Comparison of ENCODE assay signal across 16 cellular contexts in genomic region chr13:113446488-113446854, GRCh38. TPM values are rescaled to one million over a fixed set of nuclear protein-coding genes. Genes with fewer than 3 reads are reported as not detected.
DNase-seq lines count a peak whose midpoint lies in the region; ATAC-seq and TF ChIP-seq lines count a peak whose summit lies in the region.
"Had no signal": no experiment of that assay in that cellular context is flagged by ENCODE, and none has a peak within 500 bp of the region (broad histone marks: within the 10 kb centered on the region; RNA-seq: fewer than 3 reads in every experiment).

No MANE protein-coding gene starts in this region.

- H3K4me1 ChIP-seq in BLaER1 treated with 17β-estradiol and CSF1 and Interleukin-3, amounts not matched to agents 10 nM and 100 nM: peaks cover 43 to 81% (median 71%) of the 10 kb centered on the region in 10 experiments
- H3K4me1 ChIP-seq in OCI-LY3 (ENCODE audit: low read length) (peaks cover 36% of the 10 kb centered on the region), hepatocyte (ENCODE audit: insufficient read depth) (no peaks in the 10 kb centered on the region)

- DNase-seq in mesenteric fat pad (ENCODE audit: low spot score): peak; percentile 6
- DNase-seq in type B pancreatic cell (ENCODE audit: extremely low spot score, unreplicated experiment): no peak
- DNase-seq in hepatocyte (ENCODE audit: low spot score): no peak
- DNase-seq: DMS153, KG1, MG63, NCI-H1092, NCI-H510A treated with DMSO at 0.1 percent for 48 hours, SHP77 had no signal

- TF ChIP-seq CTCF in OCI-LY3 (IDR thresholded peaks at IDR 0.05; ENCODE audit: low read depth, low read length) (no peak), type B pancreatic cell (conservative IDR thresholded peaks at IDR 0.05) (no peak), hepatocyte (IDR thresholded peaks at IDR 0.05; ENCODE audit: poor library complexity) (no peak)

- peak; percentile 9 for ATAC-seq in GM21515 (IDR thresholded peaks at IDR 0.05; ENCODE audit: unreplicated experiment)
- ATAC-seq in HG02588 (IDR thresholded peaks at IDR 0.05; ENCODE audit: unreplicated experiment): no peak
- no peak for ATAC-seq in activated T-helper 17 cell treated with anti-CD3 and anti-CD28 coated beads, Interleukin-2, amount 50 U/mL, for 72 hours (replicated peaks)
- ATAC-seq: SK-N-SH treated with all-trans-retinoic acid at 6 μM for 48 hours had no signal

- H3K9me3 Mint-ChIP-seq in activated T-helper 17 cell treated with anti-CD3 and anti-CD28 coated beads, Interleukin-2, amount 50 U/mL, for 72 hours: peaks cover 3% of the 10 kb centered on the region
- no peaks in the 10 kb centered on the region for H3K9me3 Mint-ChIP-seq in type B pancreatic cell

- peak overlapping the region in 4 of 11 experiments; percentile 22 to 85 (median 57); a peak in 4 of 22 replicates for H3K27ac ChIP-seq in BLaER1 treated with 17β-estradiol and CSF1 and Interleukin-3, amounts not matched to agents 10 nM and 100 nM
- H3K27ac ChIP-seq in OCI-LY3 (ENCODE audit: low read length) (peak overlapping the region; percentile 55; the same call in 1 of the 2 replicates), hepatocyte (no peak overlapping the region)

- no peaks in the 10 kb centered on the region for H3K27me3 ChIP-seq in BLaER1 treated with 17β-estradiol and CSF1 and Interleukin-3, amounts not matched to agents 10 nM and 100 nM
- H3K27me3 ChIP-seq in OCI-LY3 (ENCODE audit: low read depth, low read length) (no peaks in the 10 kb centered on the region), hepatocyte (no peaks in the 10 kb centered on the region)
- H3K27me3 ChIP-seq: MG63, Peyer's patch had no signal

- H3K4me3 ChIP-seq in BLaER1 treated with 17β-estradiol and CSF1 and Interleukin-3, amounts not matched to agents 10 nM and 100 nM: no peak overlapping the region
- H3K4me3 ChIP-seq in OCI-LY3 (ENCODE audit: low read length) (peak overlapping the region; percentile 36; the same call in 1 of the 2 replicates), hepatocyte (no peak overlapping the region)
- H3K4me3 ChIP-seq: MG63, Peyer's patch had no signal

- H3K4me2 ChIP-seq in BLaER1 treated with 17β-estradiol and CSF1 and Interleukin-3, amounts not matched to agents 10 nM and 100 nM: peak overlapping the region; percentile 17 to 99 (median 86); a peak in 21 of 22 replicates
- H3K4me2 ChIP-seq in OCI-LY3 (ENCODE audit: low read length): peak overlapping the region; percentile 57
- no peak overlapping the region for H3K4me2 ChIP-seq in hepatocyte

- WGBS in hepatocyte (ENCODE audit: low lambda C conversion rate, missing lambda C conversion rate): 98% methylated on average over 9 of the region's 9 CpGs

- H3K36me3 Mint-ChIP-seq in activated T-helper 17 cell treated with anti-CD3 and anti-CD28 coated beads, Interleukin-2, amount 50 U/mL, for 72 hours (ENCODE audit: low read depth): no peaks in the 10 kb centered on the region
- H3K36me3 Mint-ChIP-seq in type B pancreatic cell: peaks cover 11% of the 10 kb centered on the region

- peak overlapping the region; percentile 91; the same call in 1 of the 2 replicates for H2AFZ ChIP-seq in OCI-LY3 (ENCODE audit: low read depth, low read length)
- H2AFZ ChIP-seq in hepatocyte: no peak overlapping the region

- 0 out of 22 replicates have a peak, but pooled peaks cover 0 to 11% (median 0%) of the 10 kb centered on the region in 11 experiments for H3K36me3 ChIP-seq in BLaER1 treated with 17β-estradiol and CSF1 and Interleukin-3, amounts not matched to agents 10 nM and 100 nM
- peaks cover 8% of the 10 kb centered on the region for H3K36me3 ChIP-seq in OCI-LY3 (replicated peaks; ENCODE audit: low read depth, low read length)
- no peaks in the 10 kb centered on the region for H3K36me3 ChIP-seq in hepatocyte (replicated peaks; ENCODE audit: insufficient read depth, low read depth)
- H3K36me3 ChIP-seq: Peyer's patch had no signal

- H3K27ac Mint-ChIP-seq in activated T-helper 17 cell treated with anti-CD3 and anti-CD28 coated beads, Interleukin-2, amount 50 U/mL, for 72 hours: no peak overlapping the region
- no peak overlapping the region for H3K27ac Mint-ChIP-seq in type B pancreatic cell

- H3K9me3 ChIP-seq in BLaER1 treated with 17β-estradiol and CSF1 and Interleukin-3, amounts not matched to agents 10 nM and 100 nM (replicated peaks in 1 of 11): no peaks in the 10 kb centered on the region
- H3K9me3 ChIP-seq in OCI-LY3 (ENCODE audit: insufficient read depth, low read length) (peaks cover 4% of the 10 kb centered on the region; the same call in 1 of the 2 replicates), hepatocyte (ENCODE audit: low read depth) (no peaks in the 10 kb centered on the region)
- H3K9me3 ChIP-seq: MG63, Peyer's patch had no signal

- H3K79me2 ChIP-seq in OCI-LY3 (ENCODE audit: low read length) (peaks cover 16% of the 10 kb centered on the region), hepatocyte (no peaks in the 10 kb centered on the region)

- no peaks in the 10 kb centered on the region for H3K4me1 Mint-ChIP-seq in activated T-helper 17 cell treated with anti-CD3 and anti-CD28 coated beads, Interleukin-2, amount 50 U/mL, for 72 hours
- H3K4me1 Mint-ChIP-seq in type B pancreatic cell (ENCODE audit: unreplicated experiment): no peaks in the 10 kb centered on the region

- H3K9me2 ChIP-seq in hepatocyte (replicated peaks; ENCODE audit: insufficient read depth): no peaks in the 10 kb centered on the region

- H3K9ac ChIP-seq in BLaER1 treated with 17β-estradiol and CSF1 and Interleukin-3, amounts not matched to agents 10 nM and 100 nM: peak overlapping the region in 1 of 11 experiments; percentile 36; a peak in 1 of 22 replicates
- H3K9ac ChIP-seq in OCI-LY3 (ENCODE audit: low read length): 0 out of 2 replicates have a peak overlapping the region, but pooled peaks have one; percentile 44

- no peaks in the 10 kb centered on the region for H3K27me3 Mint-ChIP-seq in activated T-helper 17 cell treated with anti-CD3 and anti-CD28 coated beads, Interleukin-2, amount 50 U/mL, for 72 hours
- no peaks in the 10 kb centered on the region for H3K27me3 Mint-ChIP-seq in type B pancreatic cell

- H3K4me3 Mint-ChIP-seq in activated T-helper 17 cell treated with anti-CD3 and anti-CD28 coated beads, Interleukin-2, amount 50 U/mL, for 72 hours: no peak overlapping the region
- no peak overlapping the region for H3K4me3 Mint-ChIP-seq in type B pancreatic cell

- H4K20me1 ChIP-seq in BLaER1 treated with 17β-estradiol and CSF1 and Interleukin-3, amounts not matched to agents 10 nM and 100 nM: no peaks in the 10 kb centered on the region
- no peaks in the 10 kb centered on the region for H4K20me1 ChIP-seq in OCI-LY3 (ENCODE audit: insufficient read depth, low read length)
- no peaks in the 10 kb centered on the region for H4K20me1 ChIP-seq in hepatocyte (ENCODE audit: insufficient read depth, poor library complexity, severe bottlenecking)

RNA-seq across cellular contexts. Expression of gene ADPRHL1, which starts 6.8 kb away (rescaled TPM):
- total RNA-seq in mesenteric fat pad: 2.1 TPM
- under 1 TPM; 0.40 to 0.69 TPM for total RNA-seq in activated T-helper 17 cell treated with anti-CD3 and anti-CD28 coated beads, Interleukin-2, amount 50 U/mL, for 72 hours
- 2.5 and 4.1 TPM in 2 replicates for total RNA-seq in type B pancreatic cell (ENCODE audit: low replicate concordance)
- 1.1 and 1.2 TPM in 2 replicates for total RNA-seq in hepatocyte
- polyA plus RNA-seq in hepatocyte: 0.58 and 1.0 TPM in 2 replicates

RNA-seq across cellular contexts. Expression of gene DCUN1D2, which starts 44.0 kb away (rescaled TPM):
- 21.7 TPM for total RNA-seq in mesenteric fat pad
- 10 to 100 TPM; 18.5 to 24.4 TPM for total RNA-seq in activated T-helper 17 cell treated with anti-CD3 and anti-CD28 coated beads, Interleukin-2, amount 50 U/mL, for 72 hours
- 17.2 and 29.2 TPM in 2 replicates for total RNA-seq in type B pancreatic cell (ENCODE audit: low replicate concordance)
- 10.2 and 10.4 TPM in 2 replicates for total RNA-seq in hepatocyte
- 4.1 and 8.4 TPM in 2 replicates for polyA plus RNA-seq in hepatocyte
